23 cellular contexts compared by ENCODE assay signal in genomic region chr5:173353070-173353379, GRCh38. TPM values are rescaled to one million over a fixed set of nuclear protein-coding genes. Genes with fewer than 3 reads are reported as not detected.
"Had no signal": no experiment of that assay in that cellular context is flagged by ENCODE, and none has a peak within 500 bp of the region (broad histone marks: within the 10 kb centered on the region; RNA-seq: fewer than 3 reads in every experiment).

No MANE protein-coding gene starts in this region.

- H3K4me2 ChIP-seq: hepatocyte had no signal

- H2AFZ ChIP-seq: hepatocyte, parathyroid adenoma had no signal

- H3K9ac ChIP-seq: parathyroid adenoma had no signal

- H3K9me3 ChIP-seq: lower lobe of right lung, psoas muscle, stomach, uterus had no signal

- H3K36me3 ChIP-seq: heart right ventricle, lower lobe of right lung, stomach, tibial nerve, uterus had no signal

- H3K4me3 ChIP-seq: heart right ventricle, hepatocyte, lower lobe of right lung, psoas muscle, skin epidermis, stomach, tibial nerve, uterus had no signal

- H3K4me1 ChIP-seq: lower lobe of right lung, parathyroid adenoma, psoas muscle, stomach, tibial nerve, uterus had no signal

- DNase-seq: heart right ventricle; lower lobe of right lung; mammary epithelial cell; mesenchymal stem cell; naive thymus-derived CD8-positive, alpha-beta T cell; nucleus accumbens; psoas muscle; stimulated activated CD4-positive, alpha-beta T cell treated with anti-CD3 and anti-CD28 coated beads, Interleukin-12 subunit alpha, Interleukin-12 subunit beta, amount 100 ng/mL, for 4 hours; stimulated activated CD4-positive, alpha-beta T cell treated with anti-CD3 and anti-CD28 coated beads, Interleukin-15, amount 100 ng/mL, for 24 hours; stimulated activated CD4-positive, alpha-beta T cell treated with anti-CD3 and anti-CD28 coated beads, Interleukin-2, amount 100 ng/mL, for 24 hours; stimulated activated CD4-positive, alpha-beta T cell treated with anti-CD3 and anti-CD28 coated beads, Interleukin-4, amount 100 ng/mL, for 1 hour; stimulated activated naive B cell treated with anti-CD40 and anti-IgM and Interleukin-4, amounts not matched to agents 10 μg/mL and 1 μg/mL and 100 μg/mL, for 72 hours; stimulated activated naive CD8-positive, alpha-beta T cell treated with anti-CD3 and anti-CD28 coated beads, Interleukin-15, Interleukin-2, amounts not matched to agents 100 U/mL and 50 U/mL, for 24 hours; stomach; uterus had no signal

- ATAC-seq: lower lobe of right lung; naive thymus-derived CD8-positive, alpha-beta T cell; psoas muscle; sciatic nerve; stimulated activated naive B cell treated with anti-CD40 and anti-IgM and Interleukin-4, amounts not matched to agents 10 μg/mL and 1 μg/mL and 100 μg/mL, for 72 hours; stimulated activated naive CD8-positive, alpha-beta T cell treated with anti-CD3 and anti-CD28 coated beads, Interleukin-15, Interleukin-2, amounts not matched to agents 100 U/mL and 50 U/mL, for 24 hours had no signal

- H3K4me3 Mint-ChIP-seq: naive thymus-derived CD8-positive, alpha-beta T cell; nephron; neural crest cell; stimulated activated naive B cell treated with anti-CD40 and anti-IgM and Interleukin-4, amounts not matched to agents 10 μg/mL and 1 μg/mL and 100 μg/mL, for 72 hours; type B pancreatic cell had no signal

- H3K27me3 ChIP-seq: hepatocyte, stomach, tibial nerve, uterus had no signal

- H3K27ac ChIP-seq: heart right ventricle, hepatocyte, lower lobe of right lung, parathyroid adenoma, psoas muscle, stomach, tibial nerve, uterus had no signal

- H3K36me3 Mint-ChIP-seq: naive thymus-derived CD8-positive, alpha-beta T cell; stimulated activated naive B cell treated with anti-CD40 and anti-IgM and Interleukin-4, amounts not matched to agents 10 μg/mL and 1 μg/mL and 100 μg/mL, for 72 hours; type B pancreatic cell had no signal

- H3K4me1 Mint-ChIP-seq: naive thymus-derived CD8-positive, alpha-beta T cell; neural crest cell; stimulated activated naive B cell treated with anti-CD40 and anti-IgM and Interleukin-4, amounts not matched to agents 10 μg/mL and 1 μg/mL and 100 μg/mL, for 72 hours had no signal

- H3K27ac Mint-ChIP-seq: naive thymus-derived CD8-positive, alpha-beta T cell; nephron; stimulated activated naive B cell treated with anti-CD40 and anti-IgM and Interleukin-4, amounts not matched to agents 10 μg/mL and 1 μg/mL and 100 μg/mL, for 72 hours; type B pancreatic cell had no signal

- H3K9me3 Mint-ChIP-seq: nephron; stimulated activated naive B cell treated with anti-CD40 and anti-IgM and Interleukin-4, amounts not matched to agents 10 μg/mL and 1 μg/mL and 100 μg/mL, for 72 hours; type B pancreatic cell had no signal

RNA-seq across cellular contexts. Expression of gene STC2, which starts 24.8 kb away (rescaled TPM):
- total RNA-seq: naive thymus-derived CD8-positive, alpha-beta T cell had no signal
- polyA plus RNA-seq: naive thymus-derived CD8-positive, alpha-beta T cell had no signal
